ENCODE assay signal across 16 cellular contexts in genomic region chr6:15410752-15411151, GRCh38.
DNase-seq lines count a peak whose midpoint lies in the region; ATAC-seq lines count a peak whose summit lies in the region.
"Had no signal": no experiment of that assay in that cellular context is flagged by ENCODE, and none has a peak within 500 bp of the region (broad histone marks: within the 10 kb centered on the region; RNA-seq: fewer than 3 reads in every experiment).

No MANE protein-coding gene starts in this region.

- peak; percentile 25 for ATAC-seq in activated CD8-positive, alpha-beta T cell treated with anti-CD3 and anti-CD28 coated beads, Interleukin-2, amount 10 ng/mL, durations not matched to agents 7 days and 5 days
- ATAC-seq in natural killer cell treated with Interleukin-12 subunit alpha and Interleukin-12 subunit beta and Interleukin-15 and Interleukin-18, amount 100 ng/mL, for 72 hours: no peak

- no peaks in the 10 kb centered on the region for H3K27me3 Mint-ChIP-seq in activated CD4-positive, alpha-beta T cell treated with anti-CD3 and anti-CD28 coated beads, Interleukin-2, amount 10 ng/mL, durations not matched to agents 7 days and 5 days
- H3K27me3 Mint-ChIP-seq in activated CD8-positive, alpha-beta T cell treated with anti-CD3 and anti-CD28 coated beads, Interleukin-2, amount 10 ng/mL, durations not matched to agents 7 days and 5 days (ENCODE audit: low read depth): no peaks in the 10 kb centered on the region
- no peaks in the 10 kb centered on the region for H3K27me3 Mint-ChIP-seq in natural killer cell treated with Interleukin-12 subunit alpha and Interleukin-12 subunit beta and Interleukin-15 and Interleukin-18, amount 100 ng/mL, for 72 hours

- DNase-seq in activated CD4-positive, alpha-beta T cell treated with anti-CD3 and anti-CD28 coated beads, Interleukin-2, amount 10 ng/mL, durations not matched to agents 7 days and 5 days: no peak
- DNase-seq in activated CD4-positive, alpha-beta T cell treated with anti-CD3 and anti-CD28 coated beads for 4 hours: no peak
- no peak for DNase-seq in activated CD8-positive, alpha-beta T cell treated with anti-CD3 and anti-CD28 coated beads, Interleukin-2, amount 10 ng/mL, durations not matched to agents 7 days and 5 days
- DNase-seq in natural killer cell treated with Interleukin-12 subunit alpha and Interleukin-12 subunit beta and Interleukin-15 and Interleukin-18, amount 100 ng/mL, for 72 hours (ENCODE audit: low spot score): no peak
- DNase-seq in NCI-H774 (lab: John Stamatoyannopoulos, UW) (no peak), NCI-H345 (lab: John Stamatoyannopoulos, UW) (no peak), DMS114 treated with DMSO at 0.1 percent for 48 hours (lab: John Stamatoyannopoulos, UW; ENCODE audit: unreplicated experiment) (no peak)
- DNase-seq: ACHN; activated CD8-positive, alpha-beta memory T cell treated with anti-CD3 and anti-CD28 coated beads, Interleukin-2, amount 50 U/mL, for 48 hours; colonic mucosa; NCI-H2107; nephron progenitor cell; retina; SHP77 treated with DMSO at 0.1 percent for 48 hours; testis had no signal

- CTCF ChIA-PET in activated CD4-positive, alpha-beta T cell treated with anti-CD3 and anti-CD28 coated beads, Interleukin-2, amount 10 ng/mL, durations not matched to agents 7 days and 5 days (lab: Charles Lee): interaction anchor here (1.1 to 2.1 kb wide), 6 partner anchors 8 to 161 kb away, joined by 3 to 10 read pairs (median 3); no protein-coding TSS in a partner anchor
- CTCF ChIA-PET in activated CD8-positive, alpha-beta T cell treated with anti-CD3 and anti-CD28 coated beads, Interleukin-2, amount 10 ng/mL, durations not matched to agents 7 days and 5 days (lab: Charles Lee): interaction anchor here (0.9 to 5.2 kb wide), 9 partner anchors 8 to 162 kb away, joined by 3 to 39 read pairs (median 4); no protein-coding TSS in a partner anchor

- H3K27ac Mint-ChIP-seq in activated CD4-positive, alpha-beta T cell treated with anti-CD3 and anti-CD28 coated beads, Interleukin-2, amount 10 ng/mL, durations not matched to agents 7 days and 5 days: peak overlapping the region; percentile 88
- H3K27ac Mint-ChIP-seq in activated CD8-positive, alpha-beta T cell treated with anti-CD3 and anti-CD28 coated beads, Interleukin-2, amount 10 ng/mL, durations not matched to agents 7 days and 5 days: peak overlapping the region; percentile 88
- H3K27ac Mint-ChIP-seq in natural killer cell treated with Interleukin-12 subunit alpha and Interleukin-12 subunit beta and Interleukin-15 and Interleukin-18, amount 100 ng/mL, for 72 hours: peak overlapping the region; percentile 88 to 93

- peaks cover 27% of the 10 kb centered on the region for H3K36me3 ChIP-seq in KOPT-K1 (ENCODE audit: insufficient read depth, low read length)
- H3K36me3 ChIP-seq: colonic mucosa had no signal

- peaks cover 79% of the 10 kb centered on the region for H3K4me1 Mint-ChIP-seq in activated CD4-positive, alpha-beta T cell treated with anti-CD3 and anti-CD28 coated beads, Interleukin-2, amount 10 ng/mL, durations not matched to agents 7 days and 5 days
- peaks cover 80% of the 10 kb centered on the region for H3K4me1 Mint-ChIP-seq in activated CD8-positive, alpha-beta T cell treated with anti-CD3 and anti-CD28 coated beads, Interleukin-2, amount 10 ng/mL, durations not matched to agents 7 days and 5 days (ENCODE audit: low read depth)
- peaks cover 60 to 68% of the 10 kb centered on the region in 2 donors for H3K4me1 Mint-ChIP-seq in natural killer cell treated with Interleukin-12 subunit alpha and Interleukin-12 subunit beta and Interleukin-15 and Interleukin-18, amount 100 ng/mL, for 72 hours (ENCODE audit: low read depth in 2 of 2)

- peak overlapping the region; percentile 52 for H3K27ac ChIP-seq in KOPT-K1 (ENCODE audit: low read depth, low read length, poor library complexity, severe bottlenecking)
- H3K27ac ChIP-seq: colonic mucosa, testis had no signal

- peaks cover 58% of the 10 kb centered on the region for H3K36me3 Mint-ChIP-seq in activated CD4-positive, alpha-beta T cell treated with anti-CD3 and anti-CD28 coated beads, Interleukin-2, amount 10 ng/mL, durations not matched to agents 7 days and 5 days (ENCODE audit: low read depth)
- peaks cover 54% of the 10 kb centered on the region for H3K36me3 Mint-ChIP-seq in activated CD8-positive, alpha-beta T cell treated with anti-CD3 and anti-CD28 coated beads, Interleukin-2, amount 10 ng/mL, durations not matched to agents 7 days and 5 days (ENCODE audit: low read depth)
- H3K36me3 Mint-ChIP-seq in natural killer cell treated with Interleukin-12 subunit alpha and Interleukin-12 subunit beta and Interleukin-15 and Interleukin-18, amount 100 ng/mL, for 72 hours: peaks cover 7% of the 10 kb centered on the region

- POLR2A ChIA-PET in activated CD4-positive, alpha-beta T cell treated with anti-CD3 and anti-CD28 coated beads, Interleukin-2, amount 10 ng/mL, durations not matched to agents 7 days and 5 days (lab: Charles Lee): no interaction called here
- POLR2A ChIA-PET in activated CD8-positive, alpha-beta T cell treated with anti-CD3 and anti-CD28 coated beads, Interleukin-2, amount 10 ng/mL, durations not matched to agents 7 days and 5 days (lab: Charles Lee): interaction anchor here (3.8 kb wide), 1 partner anchor 11 kb away, joined by 27 read pairs; no protein-coding TSS in a partner anchor

- H3K9me3 ChIP-seq in KOPT-K1 (ENCODE audit: insufficient read depth, low read length, poor library complexity, severe bottlenecking): no peaks in the 10 kb centered on the region
- H3K9me3 ChIP-seq: colonic mucosa, testis had no signal

- peak overlapping the region; percentile 61 for H3K4me3 Mint-ChIP-seq in activated CD4-positive, alpha-beta T cell treated with anti-CD3 and anti-CD28 coated beads, Interleukin-2, amount 10 ng/mL, durations not matched to agents 7 days and 5 days
- peak overlapping the region; percentile 54 for H3K4me3 Mint-ChIP-seq in activated CD8-positive, alpha-beta T cell treated with anti-CD3 and anti-CD28 coated beads, Interleukin-2, amount 10 ng/mL, durations not matched to agents 7 days and 5 days
- H3K4me3 Mint-ChIP-seq in natural killer cell treated with Interleukin-12 subunit alpha and Interleukin-12 subunit beta and Interleukin-15 and Interleukin-18, amount 100 ng/mL, for 72 hours: peak overlapping the region; percentile 65

- H3K9me3 Mint-ChIP-seq in activated CD4-positive, alpha-beta T cell treated with anti-CD3 and anti-CD28 coated beads, Interleukin-2, amount 10 ng/mL, durations not matched to agents 7 days and 5 days: no peaks in the 10 kb centered on the region
- peaks cover 6% of the 10 kb centered on the region for H3K9me3 Mint-ChIP-seq in activated CD8-positive, alpha-beta T cell treated with anti-CD3 and anti-CD28 coated beads, Interleukin-2, amount 10 ng/mL, durations not matched to agents 7 days and 5 days (ENCODE audit: insufficient read depth)
- no peaks in the 10 kb centered on the region for H3K9me3 Mint-ChIP-seq in natural killer cell treated with Interleukin-12 subunit alpha and Interleukin-12 subunit beta and Interleukin-15 and Interleukin-18, amount 100 ng/mL, for 72 hours
